ENCODE assay signal across 33 cellular contexts in genomic region chr7:150430465-150431085, GRCh38. TPM values are rescaled to one million over a fixed set of nuclear protein-coding genes. Genes with fewer than 3 reads are reported as not detected.
A peak's percentile ranks its signal among the peaks of the same experiment; 100 is the strongest.
DNase-seq lines count a peak whose midpoint lies in the region.
"Had no signal": no experiment of that assay in that cellular context is flagged by ENCODE, and none has a peak within 500 bp of the region (broad histone marks: within the 10 kb centered on the region; RNA-seq: fewer than 3 reads in every experiment).

No MANE protein-coding gene starts in this region.

- H3K27me3 Mint-ChIP-seq in activated T-helper 2 cell treated with anti-CD3 and anti-CD28 coated beads, Interferon-gamma antibody, Interleukin-2, Interleukin-4, amounts not matched to agents 10 μg/mL and 5 μg/mL and 100 μg/mL, durations not matched to agents 14 hours and 24 hours and 36 hours (ENCODE audit: low read depth) = peaks cover 2% of the 10 kb centered on the region
- H3K27me3 Mint-ChIP-seq: activated T-helper 17 cell treated with anti-CD3 and anti-CD28 coated beads, Interleukin-2, amount 50 U/mL, for 72 hours had no signal

- no peaks in the 10 kb centered on the region for H3K9me3 Mint-ChIP-seq in activated T-helper 2 cell treated with anti-CD3 and anti-CD28 coated beads, Interferon-gamma antibody, Interleukin-2, Interleukin-4, amounts not matched to agents 10 μg/mL and 5 μg/mL and 100 μg/mL, durations not matched to agents 14 hours and 24 hours and 36 hours
- H3K9me3 Mint-ChIP-seq: activated CD4-positive, alpha-beta memory T cell treated with anti-CD3 and anti-CD28 coated beads for 36 hours; activated naive CD8-positive, alpha-beta T cell treated with anti-CD3 and anti-CD28 coated beads for 36 hours; activated T-helper 17 cell treated with anti-CD3 and anti-CD28 coated beads, Interleukin-2, amount 50 U/mL, for 72 hours; HFFc6; IgD-negative memory B cell; stimulated activated effector memory CD8-positive, alpha-beta T cell treated with anti-CD3 and anti-CD28 coated beads, Interleukin-12 subunit alpha, Interleukin-12 subunit beta, amount 100 ng/mL, for 72 hours had no signal

- H3K4me3 ChIP-seq in BLaER1 = no peak overlapping the region
- H3K4me3 ChIP-seq: heart left ventricle, PC-9 had no signal

- peak overlapping the region; percentile 88 for H3K4me2 ChIP-seq in BLaER1
- H3K4me2 ChIP-seq: PC-9 had no signal

- peak overlapping the region; percentile 16 for H3K27ac Mint-ChIP-seq in activated T-helper 2 cell treated with anti-CD3 and anti-CD28 coated beads, Interferon-gamma antibody, Interleukin-2, Interleukin-4, amounts not matched to agents 10 μg/mL and 5 μg/mL and 100 μg/mL, durations not matched to agents 14 hours and 24 hours and 36 hours
- H3K27ac Mint-ChIP-seq: activated CD4-positive, alpha-beta memory T cell treated with anti-CD3 and anti-CD28 coated beads for 36 hours; activated naive CD8-positive, alpha-beta T cell treated with anti-CD3 and anti-CD28 coated beads for 36 hours; activated T-helper 17 cell treated with anti-CD3 and anti-CD28 coated beads, Interleukin-2, amount 50 U/mL, for 72 hours; HFFc6; IgD-negative memory B cell; type B pancreatic cell had no signal

- no peaks in the 10 kb centered on the region for H3K36me3 Mint-ChIP-seq in activated T-helper 2 cell treated with anti-CD3 and anti-CD28 coated beads, Interferon-gamma antibody, Interleukin-2, Interleukin-4, amounts not matched to agents 10 μg/mL and 5 μg/mL and 100 μg/mL, durations not matched to agents 14 hours and 24 hours and 36 hours (ENCODE audit: low read depth)
- H3K36me3 Mint-ChIP-seq: activated CD4-positive, alpha-beta memory T cell treated with anti-CD3 and anti-CD28 coated beads for 36 hours; activated naive CD8-positive, alpha-beta T cell treated with anti-CD3 and anti-CD28 coated beads for 36 hours; IgD-negative memory B cell; stimulated activated effector memory CD8-positive, alpha-beta T cell treated with anti-CD3 and anti-CD28 coated beads, Interleukin-12 subunit alpha, Interleukin-12 subunit beta, amount 100 ng/mL, for 72 hours; type B pancreatic cell had no signal

- intact Hi-C loops in activated T-helper 2 cell treated with anti-CD3 and anti-CD28 coated beads, Interferon-gamma antibody, Interleukin-2, Interleukin-4, amounts not matched to agents 10 μg/mL and 5 μg/mL and 100 μg/mL, durations not matched to agents 14 hours and 24 hours and 36 hours (cut with micrococcal nuclease) = no loop called here

- peaks cover 37% of the 10 kb centered on the region for H3K4me1 Mint-ChIP-seq in activated T-helper 2 cell treated with anti-CD3 and anti-CD28 coated beads, Interferon-gamma antibody, Interleukin-2, Interleukin-4, amounts not matched to agents 10 μg/mL and 5 μg/mL and 100 μg/mL, durations not matched to agents 14 hours and 24 hours and 36 hours (ENCODE audit: low read depth)
- H3K4me1 Mint-ChIP-seq: activated T-helper 17 cell treated with anti-CD3 and anti-CD28 coated beads, Interleukin-2, amount 50 U/mL, for 72 hours had no signal

- H3K9ac ChIP-seq in BLaER1 = no peak overlapping the region

- H3K27me3 ChIP-seq in BLaER1 = no peaks in the 10 kb centered on the region
- H3K27me3 ChIP-seq: foreskin keratinocyte had no signal

- no peaks in the 10 kb centered on the region for H4K20me1 ChIP-seq in BLaER1

- H3K4me3 Mint-ChIP-seq in activated T-helper 2 cell treated with anti-CD3 and anti-CD28 coated beads, Interferon-gamma antibody, Interleukin-2, Interleukin-4, amounts not matched to agents 10 μg/mL and 5 μg/mL and 100 μg/mL, durations not matched to agents 14 hours and 24 hours and 36 hours (ENCODE audit: low read depth) = no peak overlapping the region
- H3K4me3 Mint-ChIP-seq: activated CD4-positive, alpha-beta memory T cell treated with anti-CD3 and anti-CD28 coated beads for 36 hours; activated naive CD8-positive, alpha-beta T cell treated with anti-CD3 and anti-CD28 coated beads for 36 hours; activated T-helper 17 cell treated with anti-CD3 and anti-CD28 coated beads, Interleukin-2, amount 50 U/mL, for 72 hours; HFFc6; stimulated activated effector memory CD8-positive, alpha-beta T cell treated with anti-CD3 and anti-CD28 coated beads, Interleukin-12 subunit alpha, Interleukin-12 subunit beta, amount 100 ng/mL, for 72 hours; type B pancreatic cell had no signal

- no peaks in the 10 kb centered on the region for H3K9me3 ChIP-seq in BLaER1
- H3K9me3 ChIP-seq: heart left ventricle, neutrophil had no signal

- DNase-seq in D341Med (ENCODE audit: low spot score) (peak; percentile 18), mesenteric fat pad (ENCODE audit: low spot score) (peak; percentile 73), DMS79 treated with DMSO at 0.1 percent for 48 hours (lab: John Stamatoyannopoulos, UW) (no peak), NCI-H446 (lab: John Stamatoyannopoulos, UW) (no peak), HuH-7.5 (ENCODE audit: low spot score) (no peak)
- no peak for DNase-seq in activated T-helper 2 cell treated with anti-CD3 and anti-CD28 coated beads, Interferon-gamma antibody, Interleukin-2, Interleukin-4, amounts not matched to agents 10 μg/mL and 5 μg/mL and 100 μg/mL, durations not matched to agents 14 hours and 24 hours and 36 hours (ENCODE audit: low spot score)
- DNase-seq: activated CD4-positive, alpha-beta memory T cell treated with anti-CD3 and anti-CD28 coated beads for 36 hours; activated CD4-positive, alpha-beta T cell treated with anti-CD3 and anti-CD28 coated beads for 1 hour; activated naive CD8-positive, alpha-beta T cell treated with anti-CD3 and anti-CD28 coated beads for 36 hours; aorta; Calu3; effector CD8-positive, alpha-beta T cell; foreskin keratinocyte; GOT3; HFFc6; left ventricle myocardium superior; mesendoderm; NCI-H1092; NCI-H1694 treated with DMSO at 0.1 percent for 48 hours; NCI-H2171 treated with DMSO at 0.1 percent for 48 hours; NCI-H524 treated with DMSO at 0.1 percent for 48 hours; PC-9; stimulated activated CD4-positive, alpha-beta T cell treated with anti-CD3 and anti-CD28 coated beads, Interleukin-15, amount 100 ng/mL, for 24 hours; stimulated activated CD4-positive, alpha-beta T cell treated with anti-CD3 and anti-CD28 coated beads, Interleukin-4, amount 100 ng/mL, for 4 hours; substantia nigra had no signal

- peak overlapping the region; percentile 75 for H3K27ac ChIP-seq in BLaER1
- H3K27ac ChIP-seq: foreskin keratinocyte, heart left ventricle, neutrophil, PC-9 had no signal

- H3K4me1 ChIP-seq in BLaER1 = peaks cover 87% of the 10 kb centered on the region
- H3K4me1 ChIP-seq: foreskin keratinocyte had no signal

- no peaks in the 10 kb centered on the region for H3K36me3 ChIP-seq in BLaER1
- H3K36me3 ChIP-seq: heart left ventricle, neutrophil had no signal

RNA-seq across cellular contexts. Expression of gene GIMAP8, which starts 19.9 kb away (rescaled TPM):
- 6.1 and 7.0 TPM in 2 replicates for total RNA-seq in activated T-helper 2 cell treated with anti-CD3 and anti-CD28 coated beads, Interferon-gamma antibody, Interleukin-2, Interleukin-4, amounts not matched to agents 10 μg/mL and 5 μg/mL and 100 μg/mL, durations not matched to agents 14 hours and 24 hours and 36 hours
- total RNA-seq in mesenteric fat pad = 22.0 TPM
- total RNA-seq: Calu3, HFFc6, myocyte, PC-9 had no signal

RNA-seq across cellular contexts. Expression of gene ZNF775, which starts 51.4 kb away (rescaled TPM):
- 4.5 and 5.5 TPM in 2 replicates for total RNA-seq in activated T-helper 2 cell treated with anti-CD3 and anti-CD28 coated beads, Interferon-gamma antibody, Interleukin-2, Interleukin-4, amounts not matched to agents 10 μg/mL and 5 μg/mL and 100 μg/mL, durations not matched to agents 14 hours and 24 hours and 36 hours
- total RNA-seq in mesenteric fat pad = 1.6 TPM

Comparison
In these comparisons a context has a peak if more than half of its experiments do, and no peak if none do; other contexts are left out.
1. DNase-seq: peak in D341Med (single experiment) and mesenteric fat pad (single experiment); none in activated T-helper 2 cell treated with anti-CD3 and anti-CD28 coated beads, Interferon-gamma antibody, Interleukin-2, Interleukin-4, amounts not matched to agents 10 μg/mL and 5 μg/mL and 100 μg/mL, durations not matched to agents 14 hours and 24 hours and 36 hours (single experiment), DMS79 treated with DMSO at 0.1 percent for 48 hours (single experiment), NCI-H446 (0 of 2) and HuH-7.5 (single experiment).